19 cellular contexts compared by ENCODE assay signal in genomic region chr10:52874541-52874940, GRCh38.
A peak's percentile ranks its signal among the peaks of the same experiment; 100 is the strongest.
DNase-seq lines count a peak whose midpoint lies in the region; ATAC-seq and TF ChIP-seq lines count a peak whose summit lies in the region.
"Had no signal": no experiment of that assay in that cellular context is flagged by ENCODE, and none has a peak within 500 bp of the region (broad histone marks: within the 10 kb centered on the region; RNA-seq: fewer than 3 reads in every experiment).

No MANE protein-coding gene starts in this region.

- no peak for ATAC-seq in GM18519 (IDR thresholded peaks at IDR 0.05; ENCODE audit: low FRiP score, unreplicated experiment)
- no peak for ATAC-seq in HG03108 (IDR thresholded peaks at IDR 0.05; ENCODE audit: unreplicated experiment)
- ATAC-seq: A549, K562 had no signal

- no peaks in the 10 kb centered on the region for H3K36me3 ChIP-seq in breast epithelium
- H3K36me3 ChIP-seq in mammary epithelial cell (ENCODE audit: insufficient read depth, low read length) = no peaks in the 10 kb centered on the region
- no peaks in the 10 kb centered on the region for H3K36me3 ChIP-seq in parathyroid adenoma (ENCODE audit: control insufficient read depth, insufficient read depth, low read length)

- H3K4me1 ChIP-seq in breast epithelium = no peaks in the 10 kb centered on the region
- peaks cover 22% of the 10 kb centered on the region for H3K4me1 ChIP-seq in mammary epithelial cell (ENCODE audit: insufficient read depth, low read length)
- H3K4me1 ChIP-seq in parathyroid adenoma = peaks cover 64% of the 10 kb centered on the region
- H3K4me1 ChIP-seq: A549 had no signal

- no peak overlapping the region for H3K9ac ChIP-seq in mammary epithelial cell (ENCODE audit: insufficient read depth, low read length)
- no peak overlapping the region for H3K9ac ChIP-seq in parathyroid adenoma

- H3K27me3 ChIP-seq in breast epithelium (no peaks in the 10 kb centered on the region), mammary epithelial cell (ENCODE audit: insufficient read depth, low read length) (no peaks in the 10 kb centered on the region), parathyroid adenoma (ENCODE audit: control insufficient read depth, insufficient read depth, low read length) (no peaks in the 10 kb centered on the region)

- BruUV-seq in MCF 10A (replicated peaks; lab: Mats Ljungman, UMichigan) (no TSS peak), mammary epithelial cell (replicated peaks; lab: Mats Ljungman, UMichigan) (no TSS peak)

- H2AFZ ChIP-seq in mammary epithelial cell (ENCODE audit: low read depth, low read length) = peak overlapping the region; percentile 33
- peak overlapping the region; percentile 55 for H2AFZ ChIP-seq in parathyroid adenoma

- POLR2A ChIA-PET in MCF 10A (lab: Yijun Ruan, JAX) = interaction anchor here (0.7 to 1.4 kb wide), 2 partner anchors 10 to 1001 kb away, joined by 3 to 7 read pairs; no protein-coding TSS in a partner anchor

- no peak for TF ChIP-seq CTCF in MCF 10A (IDR thresholded peaks at IDR 0.05; ENCODE audit: unreplicated experiment)
- no peak for TF ChIP-seq CTCF in breast epithelium (IDR thresholded peaks at IDR 0.05)
- no peak for TF ChIP-seq CTCF in mammary epithelial cell (conservative IDR thresholded peaks at IDR 0.05 in 1 of 2, IDR thresholded peaks at IDR 0.05 in 1 of 2; ENCODE audit: extremely low read depth in 1 of 2, insufficient read depth in 1 of 2, low read depth in 1 of 2, low read length in 2 of 2)
- TF ChIP-seq CTCF in parathyroid adenoma (IDR thresholded peaks at IDR 0.05) = no peak

- WGBS in mammary epithelial cell (ENCODE audit: low coverage, missing lambda C conversion rate) = 62% methylated on average over 4 of the region's 4 CpGs

- DNase-seq in MCF 10A (ENCODE audit: unreplicated experiment) (no peak), breast epithelium (ENCODE audit: low spot score in 2 of 2) (no peak), mammary epithelial cell (no peak), HuH-7 (ENCODE audit: low spot score) (no peak)
- DNase-seq: AML-193; CD4-positive, alpha-beta T cell; DMS153; DMS79; GDM1; GOT3; H9; IMR-90 had no signal

- H3K9me3 ChIP-seq in breast epithelium (no peaks in the 10 kb centered on the region), mammary epithelial cell (replicated peaks; ENCODE audit: insufficient read depth, low read length) (no peaks in the 10 kb centered on the region), parathyroid adenoma (ENCODE audit: control insufficient read depth, low read length) (no peaks in the 10 kb centered on the region)
- H3K9me3 ChIP-seq: A549 had no signal

- H4K20me1 ChIP-seq in mammary epithelial cell (ENCODE audit: insufficient read depth, low read length) = no peaks in the 10 kb centered on the region

- no peaks in the 10 kb centered on the region for H3K36me3 Mint-ChIP-seq in MCF 10A (ENCODE audit: insufficient read depth, unreplicated experiment)

- H3K79me2 ChIP-seq in mammary epithelial cell (ENCODE audit: insufficient read depth, low read length) (no peaks in the 10 kb centered on the region), parathyroid adenoma (no peaks in the 10 kb centered on the region)

- H3K9me3 Mint-ChIP-seq in MCF 10A (ENCODE audit: unreplicated experiment) = no peaks in the 10 kb centered on the region

- no peak overlapping the region for H3K4me3 ChIP-seq in breast epithelium
- H3K4me3 ChIP-seq in mammary epithelial cell (replicated peaks in 1 of 3; ENCODE audit: insufficient read depth in 1 of 3, low read depth in 2 of 3, low read length in 3 of 3) = no peak overlapping the region
- H3K4me3 ChIP-seq in parathyroid adenoma (ENCODE audit: low read depth, low read length) = no peak overlapping the region
- H3K4me3 ChIP-seq: A549, K562 had no signal

- no peak overlapping the region for H3K4me3 Mint-ChIP-seq in MCF 10A (ENCODE audit: unreplicated experiment)
- H3K4me3 Mint-ChIP-seq: CD4-positive, alpha-beta T cell; H9 had no signal

- intact Hi-C loops in MCF 10A (cut with micrococcal nuclease) = no loop called here
- intact Hi-C loops in breast epithelium (cut with DNase I; ENCODE audit: low total_unique reads) = no loop called here
- intact Hi-C loops in mammary epithelial cell (cut with micrococcal nuclease) = no loop called here

- H3K27ac Mint-ChIP-seq in MCF 10A (ENCODE audit: low read depth, unreplicated experiment) = peak overlapping the region; percentile 19
- H3K27ac Mint-ChIP-seq: CD4-positive, alpha-beta T cell; H9 had no signal

- no peaks in the 10 kb centered on the region for H3K27me3 Mint-ChIP-seq in MCF 10A (ENCODE audit: insufficient read depth, unreplicated experiment)
- H3K27me3 Mint-ChIP-seq: CD4-positive, alpha-beta T cell had no signal

- TF ChIP-seq POLR2A in breast epithelium (IDR thresholded peaks at IDR 0.05) = no peak

- H3K27ac ChIP-seq in breast epithelium (no peak overlapping the region), mammary epithelial cell (ENCODE audit: insufficient read depth, low read depth, low read length) (no peak overlapping the region), parathyroid adenoma (peak overlapping the region; percentile 80)
- H3K27ac ChIP-seq: 22Rv1, A549, C4-2B had no signal

- dilution Hi-C loops in mammary epithelial cell (cut with HindIII; ENCODE audit: low sequenced_read_pairs) = no loop called here

- in situ Hi-C loops in mammary epithelial cell (cut with MboI; ENCODE audit: low sequenced_read_pairs in 2 of 2) = no loop called here

- peaks cover 25% of the 10 kb centered on the region for H3K4me1 Mint-ChIP-seq in MCF 10A (ENCODE audit: insufficient read depth, unreplicated experiment)
- H3K4me1 Mint-ChIP-seq: H9 had no signal

- CTCF ChIA-PET in MCF 10A (lab: Yijun Ruan, JAX) = interaction anchor here (0.5 to 8.0 kb wide), 6 partner anchors 10 to 1258 kb away, joined by 3 to 69 read pairs (median 3); no protein-coding TSS in a partner anchor
- CTCF ChIA-PET in mammary epithelial cell (lab: Charles Lee; ENCODE audit: low non-redundant PET) = no interaction called here

- H3K4me2 ChIP-seq in mammary epithelial cell (ENCODE audit: insufficient read depth, low read depth, low read length) = peak overlapping the region; percentile 28
- H3K4me2 ChIP-seq in parathyroid adenoma (ENCODE audit: low read length) = no peak overlapping the region
- H3K4me2 ChIP-seq: A549 had no signal
